ENCODE assay signal across 9 cellular contexts in the genomic region with DNA sequence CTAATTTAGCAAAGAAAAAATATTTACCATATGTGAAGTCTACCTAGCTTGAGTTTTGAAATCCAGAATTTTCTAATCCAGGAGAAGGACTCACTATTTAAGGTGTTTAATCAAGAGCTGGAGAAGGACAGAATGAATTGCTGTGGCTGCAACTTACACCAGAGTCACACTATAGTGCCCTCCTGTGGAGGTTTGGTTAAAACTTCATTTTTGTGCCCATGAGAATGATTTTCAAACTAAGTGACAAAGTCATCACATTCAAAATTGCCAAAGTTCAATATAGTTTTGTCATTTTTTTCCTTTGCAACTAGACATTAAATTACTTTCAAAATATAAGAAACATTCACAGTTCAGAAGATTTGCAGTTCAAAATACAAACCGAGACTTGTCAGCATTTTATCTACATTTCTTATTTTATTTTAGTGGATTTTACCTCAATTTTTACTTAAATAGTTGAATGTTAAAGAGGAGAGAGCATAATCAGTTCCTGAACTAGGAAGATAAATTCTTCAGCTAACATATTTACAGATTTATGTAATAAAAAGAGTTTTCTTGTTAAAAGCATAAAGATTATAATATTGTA.
DNase-seq lines count a peak whose midpoint lies in the region; ATAC-seq, FAIRE-seq and TF ChIP-seq lines count a peak whose summit lies in the region.
"Had no signal": no experiment of that assay in that cellular context is flagged by ENCODE, and none has a peak within 500 bp of the region (broad histone marks: within the 10 kb centered on the region; RNA-seq: fewer than 3 reads in every experiment).

No MANE protein-coding gene starts in this region.

- no peaks in the 10 kb centered on the region for H3K4me1 ChIP-seq in esophagus squamous epithelium
- no peaks in the 10 kb centered on the region for H3K4me1 ChIP-seq in pancreas

- H3K36me3 ChIP-seq in esophagus squamous epithelium (no peaks in the 10 kb centered on the region), pancreas (no peaks in the 10 kb centered on the region)

- peak; percentile 96 for FAIRE-seq in pancreas (lab: Jason Lieb, UNC)

- 78 to 83% methylated on average over 1 of the region's 1 CpG for WGBS in esophagus squamous epithelium, 2 donors
- 58 to 80% methylated on average over 1 of the region's 1 CpG for WGBS in pancreas, 2 donors

- CTCF ChIA-PET in RWPE1 (lab: Yijun Ruan, JAX): interaction anchor here (1.0 kb wide), 1 partner anchor 8 kb away, joined by 5 read pairs; no protein-coding TSS in a partner anchor

- H3K9me3 ChIP-seq in esophagus squamous epithelium: no peaks in the 10 kb centered on the region
- H3K9me3 ChIP-seq in pancreas: no peaks in the 10 kb centered on the region

- no peak overlapping the region for H3K27ac ChIP-seq in RWPE1
- no peak overlapping the region for H3K27ac ChIP-seq in esophagus squamous epithelium
- H3K27ac ChIP-seq in pancreas: no peak overlapping the region

- peak; percentile 31 for DNase-seq in NOMO-1 treated with DMSO at 0.1 percent for 48 hours (lab: John Stamatoyannopoulos, UW; ENCODE audit: unreplicated experiment)
- DNase-seq in NOMO-1 treated with dmso at 0.1 percent for 144 hours (lab: John Stamatoyannopoulos, UW; ENCODE audit: unreplicated experiment): no peak
- DNase-seq in RWPE1 (ENCODE audit: low spot score): peak; percentile 15
- DNase-seq in esophagus squamous epithelium (lab: John Stamatoyannopoulos, UW): no peak
- peak in 1 of 6 donors; percentile 29 for DNase-seq in pancreas

- H3K27me3 ChIP-seq in esophagus squamous epithelium (no peaks in the 10 kb centered on the region), pancreas (no peaks in the 10 kb centered on the region)

- intact Hi-C loops in esophagus squamous epithelium (cut with DNase I): no loop called here
- intact Hi-C loops in pancreas (cut with DNase I): no loop called here

- POLR2A ChIA-PET in RWPE1 (lab: Yijun Ruan, JAX; ENCODE audit: low non-redundant PET): no interaction called here

- peak; percentile 59 for ATAC-seq in HG03565 (IDR thresholded peaks at IDR 0.05; ENCODE audit: unreplicated experiment)
- ATAC-seq in pancreas: peak in 3 of 4 donors; percentile 70 to 81 (median 75)
- ATAC-seq in GM19035 (IDR thresholded peaks at IDR 0.05; ENCODE audit: unreplicated experiment): no peak
- no peak for ATAC-seq in GM18907 (IDR thresholded peaks at IDR 0.05; ENCODE audit: unreplicated experiment)
- ATAC-seq: activated T-cell treated with anti-CD3 and anti-CD28 coated beads, Interleukin-2, amount 50 U/mL, for 72 hours had no signal

- H3K4me3 ChIP-seq in esophagus squamous epithelium (no peak overlapping the region), pancreas (no peak overlapping the region)

- TF ChIP-seq POLR2A in esophagus squamous epithelium (IDR thresholded peaks at IDR 0.05): no peak

- TF ChIP-seq CTCF in RWPE1 (conservative IDR thresholded peaks at IDR 0.05; ENCODE audit: low read depth) (peak; percentile 69), esophagus squamous epithelium (IDR thresholded peaks at IDR 0.05) (peak in 5 of 6 experiments; percentile 31 to 60 (median 48)), pancreas (IDR thresholded peaks at IDR 0.05) (no peak)

Comparison
In these comparisons a context has a peak if more than half of its experiments do, and no peak if none do; other contexts are left out.
1. DNase-seq: peak in NOMO-1 treated with DMSO at 0.1 percent for 48 hours (single experiment) and RWPE1 (single experiment); none in NOMO-1 treated with dmso at 0.1 percent for 144 hours (single experiment) and esophagus squamous epithelium (single experiment).
2. ATAC-seq: peak in HG03565 (single experiment) and pancreas (3 of 4); none in GM19035 (single experiment) and GM18907 (single experiment).
3. CTCF ChIP-seq: peak in RWPE1 (single experiment) and esophagus squamous epithelium (5 of 6); none in pancreas (0 of 4).